ENCODE assay signal across 32 cellular contexts in genomic region chr1:70490153-70490552, GRCh38.
"Had no signal": no experiment of that assay in that cellular context is flagged by ENCODE, and none has a peak within 500 bp of the region (broad histone marks: within the 10 kb centered on the region; RNA-seq: fewer than 3 reads in every experiment).

No MANE protein-coding gene starts in this region.

- H3K4me3 Mint-ChIP-seq: activated CD4-positive, alpha-beta memory T cell treated with anti-CD3 and anti-CD28 coated beads, Interleukin-2, amount 10 ng/mL, durations not matched to agents 7 days and 5 days; activated CD4-positive, alpha-beta T cell treated with anti-CD3 and anti-CD28 coated beads, Interleukin-2, amount 10 ng/mL, durations not matched to agents 7 days and 5 days; activated naive CD8-positive, alpha-beta T cell treated with anti-CD3 and anti-CD28 coated beads for 36 hours; activated naive CD8-positive, alpha-beta T cell treated with anti-CD3 and anti-CD28 coated beads, Interleukin-2, amount 50 U/mL, for 24 hours; activated T-cell treated with anti-CD3 and anti-CD28 coated beads, Interleukin-2, amount 50 U/mL, for 24 hours; activated T-cell treated with anti-CD3 and anti-CD28 coated beads, Interleukin-2, amount 50 U/mL, for 72 hours; activated T-helper 17 cell treated with anti-CD3 and anti-CD28 coated beads, Interleukin-2, amount 50 U/mL, for 72 hours; WTC11 had no signal

- H3K36me3 Mint-ChIP-seq: activated naive CD8-positive, alpha-beta T cell treated with anti-CD3 and anti-CD28 coated beads for 36 hours; WTC11 had no signal

- H3K4me3 ChIP-seq: adrenal gland, body of pancreas, colonic mucosa, esophagus squamous epithelium had no signal

- H3K9me3 Mint-ChIP-seq: activated CD4-positive, alpha-beta memory T cell treated with anti-CD3 and anti-CD28 coated beads, Interleukin-2, amount 10 ng/mL, durations not matched to agents 7 days and 5 days; activated CD4-positive, alpha-beta T cell treated with anti-CD3 and anti-CD28 coated beads, Interleukin-2, amount 10 ng/mL, durations not matched to agents 7 days and 5 days; activated naive CD8-positive, alpha-beta T cell treated with anti-CD3 and anti-CD28 coated beads for 36 hours; activated naive CD8-positive, alpha-beta T cell treated with anti-CD3 and anti-CD28 coated beads, Interleukin-2, amount 50 U/mL, for 24 hours; activated T-cell treated with anti-CD3 and anti-CD28 coated beads, Interleukin-2, amount 50 U/mL, for 24 hours; activated T-cell treated with anti-CD3 and anti-CD28 coated beads, Interleukin-2, amount 50 U/mL, for 72 hours; activated T-helper 17 cell treated with anti-CD3 and anti-CD28 coated beads, Interleukin-2, amount 50 U/mL, for 72 hours had no signal

- H3K36me3 ChIP-seq: adrenal gland, colonic mucosa, esophagus squamous epithelium had no signal

- H3K27me3 Mint-ChIP-seq: activated naive CD8-positive, alpha-beta T cell treated with anti-CD3 and anti-CD28 coated beads for 36 hours; activated naive CD8-positive, alpha-beta T cell treated with anti-CD3 and anti-CD28 coated beads, Interleukin-2, amount 50 U/mL, for 24 hours had no signal

- H3K4me1 Mint-ChIP-seq: activated CD4-positive, alpha-beta T cell treated with anti-CD3 and anti-CD28 coated beads, Interleukin-2, amount 10 ng/mL, durations not matched to agents 7 days and 5 days; activated naive CD8-positive, alpha-beta T cell treated with anti-CD3 and anti-CD28 coated beads for 36 hours; activated naive CD8-positive, alpha-beta T cell treated with anti-CD3 and anti-CD28 coated beads, Interleukin-2, amount 50 U/mL, for 24 hours; activated T-helper 17 cell treated with anti-CD3 and anti-CD28 coated beads, Interleukin-2, amount 50 U/mL, for 72 hours had no signal

- H3K4me1 ChIP-seq: colonic mucosa had no signal

- H3K27ac Mint-ChIP-seq: activated CD4-positive, alpha-beta memory T cell treated with anti-CD3 and anti-CD28 coated beads, Interleukin-2, amount 10 ng/mL, durations not matched to agents 7 days and 5 days; activated CD4-positive, alpha-beta T cell treated with anti-CD3 and anti-CD28 coated beads, Interleukin-2, amount 10 ng/mL, durations not matched to agents 7 days and 5 days; activated naive CD8-positive, alpha-beta T cell treated with anti-CD3 and anti-CD28 coated beads for 36 hours; activated naive CD8-positive, alpha-beta T cell treated with anti-CD3 and anti-CD28 coated beads, Interleukin-2, amount 50 U/mL, for 24 hours; activated T-cell treated with anti-CD3 and anti-CD28 coated beads, Interleukin-2, amount 50 U/mL, for 24 hours; activated T-cell treated with anti-CD3 and anti-CD28 coated beads, Interleukin-2, amount 50 U/mL, for 72 hours; activated T-helper 17 cell treated with anti-CD3 and anti-CD28 coated beads, Interleukin-2, amount 50 U/mL, for 72 hours; WTC11 had no signal

- ATAC-seq: activated naive CD8-positive, alpha-beta T cell treated with anti-CD3 and anti-CD28 coated beads, Interleukin-2, amount 50 U/mL, for 24 hours; activated T-cell treated with anti-CD3 and anti-CD28 coated beads, Interleukin-2, amount 50 U/mL, for 72 hours; activated T-helper 17 cell treated with anti-CD3 and anti-CD28 coated beads, Interleukin-2, amount 50 U/mL, for 72 hours; body of pancreas; WTC11 had no signal

- H3K27ac ChIP-seq: adrenal gland, body of pancreas, colonic mucosa, epithelial cell of prostate, esophagus squamous epithelium, VCaP had no signal

- DNase-seq: activated CD4-positive, alpha-beta memory T cell treated with anti-CD3 and anti-CD28 coated beads, Interleukin-2, amount 10 ng/mL, durations not matched to agents 7 days and 5 days; activated CD4-positive, alpha-beta T cell treated with anti-CD3 and anti-CD28 coated beads for 1 hour; activated CD4-positive, alpha-beta T cell treated with anti-CD3 and anti-CD28 coated beads for 4 hours; activated CD4-positive, alpha-beta T cell treated with anti-CD3 and anti-CD28 coated beads, Interleukin-2, amount 10 ng/mL, durations not matched to agents 7 days and 5 days; activated CD4-positive, alpha-beta T cell treated with anti-CD3 and anti-CD28 coated beads, Interleukin-2, amount 50 U/mL, for 4 hours; activated CD8-positive, alpha-beta memory T cell treated with anti-CD3 and anti-CD28 coated beads, Interleukin-2, amount 50 U/mL, for 48 hours; activated effector memory CD4-positive, alpha-beta T cell treated with Interleukin-2 at 50 U/mL for 16 hours; activated gamma-delta T cell treated with Interleukin-2 at 50 U/mL for 16 hours; activated naive CD4-positive, alpha-beta T cell treated with anti-CD3 and anti-CD28 coated beads, Interleukin-2, amount 50 U/mL, for 16 hours; activated naive CD4-positive, alpha-beta T cell treated with Interleukin-2 at 50 U/mL for 16 hours; activated naive CD8-positive, alpha-beta T cell treated with anti-CD3 and anti-CD28 coated beads for 36 hours; activated naive CD8-positive, alpha-beta T cell treated with anti-CD3 and anti-CD28 coated beads, Interleukin-2, amount 50 U/mL, for 24 hours; activated T-cell treated with anti-CD3 and anti-CD28 coated beads for 4 hours; activated T-cell treated with anti-CD3 and anti-CD28 coated beads, Interleukin-2, amount 50 U/mL, for 24 hours; activated T-cell treated with anti-CD3 and anti-CD28 coated beads, Interleukin-2, amount 50 U/mL, for 72 hours; adrenal gland; amygdala; aorta; body of pancreas; caudate nucleus; colonic mucosa; effector CD8-positive, alpha-beta T cell; esophagus squamous epithelium; foreskin melanocyte; head of caudate nucleus; T-helper 2 cell had no signal

- FAIRE-seq: endometrium, endothelial cell of umbilical vein had no signal

- H3K27me3 ChIP-seq: adrenal gland, body of pancreas, colonic mucosa, esophagus squamous epithelium had no signal

- H3K9me3 ChIP-seq: adrenal gland, body of pancreas, colonic mucosa, esophagus squamous epithelium had no signal
